14 cellular contexts compared by ENCODE assay signal in the genomic region with DNA sequence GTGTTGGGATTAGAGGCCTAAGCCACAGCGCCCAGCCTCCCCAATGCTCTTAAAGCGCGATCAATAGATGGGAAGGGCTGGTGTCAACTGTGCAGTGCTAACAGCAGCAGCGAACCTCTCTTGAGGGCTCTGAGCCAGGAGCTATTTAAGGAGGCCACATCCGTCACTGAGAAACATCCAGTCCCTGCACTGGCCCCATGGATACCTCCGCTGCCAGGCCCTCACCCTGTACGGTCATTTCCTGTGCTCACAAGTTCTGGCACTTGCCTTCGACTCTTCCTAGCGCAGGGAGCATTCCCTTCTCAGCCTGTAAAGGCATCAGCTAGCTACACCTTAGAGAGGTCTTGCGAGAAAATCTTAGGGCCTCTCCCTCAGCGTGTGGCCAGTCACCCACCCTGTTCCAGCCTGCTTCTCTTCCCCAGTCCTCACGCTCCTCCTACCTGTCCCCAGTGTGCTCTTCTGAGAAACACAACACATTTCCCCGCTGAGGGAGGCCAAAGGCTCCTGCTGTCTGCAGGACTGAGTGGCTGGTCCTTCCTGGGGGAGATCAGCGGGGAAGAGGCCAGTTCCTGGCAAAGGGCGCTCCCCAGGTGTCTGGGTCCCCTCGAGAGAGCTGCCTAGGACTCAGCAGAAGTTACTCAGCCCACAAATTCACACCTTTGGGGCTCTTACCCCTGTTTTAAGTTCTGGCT. TPM values are rescaled to one million over a fixed set of nuclear protein-coding genes. Genes with fewer than 3 reads are reported as not detected.
A peak's percentile ranks its signal among the peaks of the same experiment; 100 is the strongest.
DNase-seq lines count a peak whose midpoint lies in the region; ATAC-seq and TF ChIP-seq lines count a peak whose summit lies in the region.
"Had no signal": no experiment of that assay in that cellular context is flagged by ENCODE, and none has a peak within 500 bp of the region (broad histone marks: within the 10 kb centered on the region; RNA-seq: fewer than 3 reads in every experiment).

No MANE protein-coding gene starts in this region.

- H3K4me1 ChIP-seq in ascending aorta: peaks cover 4 to 5% of the 10 kb centered on the region in 2 donors
- H3K4me1 ChIP-seq in gastroesophageal sphincter: peaks cover 0 to 21% (median 6%) of the 10 kb centered on the region in 3 donors
- H3K4me1 ChIP-seq in mesodermal cell (ENCODE audit: control insufficient read depth, insufficient read depth, low read length, poor library complexity, severe bottlenecking): peaks cover 7% of the 10 kb centered on the region
- peaks cover 0 to 8% (median 2%) of the 10 kb centered on the region in 4 donors for H3K4me1 ChIP-seq in tibial artery
- H3K4me1 ChIP-seq in naive thymus-derived CD4-positive, alpha-beta T cell (ENCODE audit: control insufficient read depth in 2 of 2, insufficient read depth in 2 of 2, low read length in 2 of 2): no peaks in the 10 kb centered on the region

- H3K9me3 Mint-ChIP-seq in naive thymus-derived CD4-positive, alpha-beta T cell: no peaks in the 10 kb centered on the region

- peaks cover 8 to 48% (median 21%) of the 10 kb centered on the region in 5 donors for H3K36me3 Mint-ChIP-seq in naive thymus-derived CD4-positive, alpha-beta T cell

- H3K9me3 ChIP-seq in ascending aorta (peaks cover 0 to 5% of the 10 kb centered on the region in 2 donors), gastroesophageal sphincter (peaks cover 0 to 10% (median 0%) of the 10 kb centered on the region in 3 donors), mesodermal cell (ENCODE audit: control insufficient read depth, low read length) (no peaks in the 10 kb centered on the region), tibial artery (peaks cover 0 to 7% (median 0%) of the 10 kb centered on the region in 3 donors)
- H3K9me3 ChIP-seq in naive thymus-derived CD4-positive, alpha-beta T cell (ENCODE audit: control insufficient read depth in 2 of 3, low read length in 3 of 3): no peaks in the 10 kb centered on the region

- H3K27ac ChIP-seq in ascending aorta: peak overlapping the region; percentile 65 to 83
- H3K27ac ChIP-seq in gastroesophageal sphincter: peak overlapping the region; percentile 35 to 85 (median 81)
- H3K27ac ChIP-seq in mesodermal cell (ENCODE audit: low read depth, low read length, severe bottlenecking): peak overlapping the region; percentile 37
- H3K27ac ChIP-seq in tibial artery: peak overlapping the region; percentile 49 to 67
- H3K27ac ChIP-seq in naive thymus-derived CD4-positive, alpha-beta T cell (ENCODE audit: low read depth, low read length): no peak overlapping the region
- H3K27ac ChIP-seq: GM23248, hepatocyte had no signal

- no peaks in the 10 kb centered on the region for H3K27me3 Mint-ChIP-seq in naive thymus-derived CD4-positive, alpha-beta T cell

- DNase-seq in ascending aorta (ENCODE audit: low spot score in 2 of 2) (peak in 1 of 2 donors; percentile 80), tibial artery (peak; percentile 41 to 78), kidney tubule cell (ENCODE audit: low spot score) (no peak), NCI-H2227 treated with DMSO at 0.1 percent for 48 hours (lab: John Stamatoyannopoulos, UW) (no peak), iPS-NIHi7 (ENCODE audit: extremely low spot score) (no peak)
- no peak for DNase-seq in naive thymus-derived CD4-positive, alpha-beta T cell
- DNase-seq: activated CD4-positive, alpha-beta T cell treated with anti-CD3 and anti-CD28 coated beads, Interleukin-2, amount 50 U/mL, for 48 hours; GM23248; NCI-H146; stimulated activated CD4-positive, alpha-beta T cell treated with anti-CD3 and anti-CD28 coated beads, Interleukin-15, amount 100 ng/mL, for 24 hours; SW 1271 had no signal

- H3K4me3 ChIP-seq in ascending aorta (no peak overlapping the region), gastroesophageal sphincter (no peak overlapping the region), mesodermal cell (ENCODE audit: extremely low read depth, insufficient read depth, low read length, poor library complexity, severe bottlenecking) (no peak overlapping the region), tibial artery (no peak overlapping the region)
- no peak overlapping the region for H3K4me3 ChIP-seq in naive thymus-derived CD4-positive, alpha-beta T cell (ENCODE audit: low read length)
- H3K4me3 ChIP-seq: GM23248, hepatocyte had no signal

- POLR2A ChIA-PET in naive thymus-derived CD4-positive, alpha-beta T cell (lab: Charles Lee): no interaction called here

- no peaks in the 10 kb centered on the region for H3K27me3 ChIP-seq in ascending aorta
- no peaks in the 10 kb centered on the region for H3K27me3 ChIP-seq in gastroesophageal sphincter
- H3K27me3 ChIP-seq in tibial artery: no peaks in the 10 kb centered on the region
- H3K27me3 ChIP-seq in naive thymus-derived CD4-positive, alpha-beta T cell (ENCODE audit: control insufficient read depth in 2 of 2, insufficient read depth in 2 of 2, low read length in 2 of 2): no peaks in the 10 kb centered on the region
- H3K27me3 ChIP-seq: hepatocyte had no signal

- peak; percentile 89 for ATAC-seq in gastroesophageal sphincter
- no peak for ATAC-seq in naive thymus-derived CD4-positive, alpha-beta T cell

- CTCF ChIA-PET in naive thymus-derived CD4-positive, alpha-beta T cell (lab: Charles Lee): no interaction called here

- H3K36me3 ChIP-seq in ascending aorta: peaks cover 42 to 66% of the 10 kb centered on the region in 2 donors
- H3K36me3 ChIP-seq in gastroesophageal sphincter: peaks cover 0 to 76% of the 10 kb centered on the region in 2 donors
- peaks cover 88% of the 10 kb centered on the region for H3K36me3 ChIP-seq in mesodermal cell (ENCODE audit: control insufficient read depth, insufficient read depth, low read length)
- peaks cover 29 to 68% (median 66%) of the 10 kb centered on the region in 3 donors for H3K36me3 ChIP-seq in tibial artery
- H3K36me3 ChIP-seq in naive thymus-derived CD4-positive, alpha-beta T cell (ENCODE audit: control insufficient read depth in 2 of 3, insufficient read depth in 3 of 3, low read length in 3 of 3): peaks cover 5 to 59% (median 9%) of the 10 kb centered on the region in 3 experiments

- H3K4me1 Mint-ChIP-seq in naive thymus-derived CD4-positive, alpha-beta T cell: peaks cover 0 to 4% (median 0%) of the 10 kb centered on the region in 7 donors

- TF ChIP-seq EP300 in gastroesophageal sphincter (IDR thresholded peaks at IDR 0.05): no peak

- TF ChIP-seq CTCF in ascending aorta (IDR thresholded peaks at IDR 0.05): no peak
- no peak for TF ChIP-seq CTCF in gastroesophageal sphincter (IDR thresholded peaks at IDR 0.05)
- TF ChIP-seq CTCF in tibial artery (IDR thresholded peaks at IDR 0.05): no peak

- WGBS in gastroesophageal sphincter (ENCODE audit: low coverage in 1 of 2), 2 donors: 19 to 45% methylated on average over 9 to 10 of the region's 16 CpGs
- 89 to 90% methylated on average over 13 to 16 of the region's 16 CpGs for WGBS in mesodermal cell (ENCODE audit: insufficient coverage in 2 of 2), 2 experiments

- no peak for TF ChIP-seq POLR2A in gastroesophageal sphincter (IDR thresholded peaks at IDR 0.05)

- H3K4me3 Mint-ChIP-seq in naive thymus-derived CD4-positive, alpha-beta T cell: no peak overlapping the region

- intact Hi-C loops in ascending aorta (cut with DNase I) (no loop called here), tibial artery (cut with DNase I; ENCODE audit: low total_unique reads) (no loop called here)
- intact Hi-C loops in naive thymus-derived CD4-positive, alpha-beta T cell (cut with micrococcal nuclease): no loop called here

- H3K27ac Mint-ChIP-seq in naive thymus-derived CD4-positive, alpha-beta T cell: peak overlapping the region in 1 of 9 donors; percentile 77

RNA-seq across cellular contexts. Expression of a gene that starts 28.6 kb away (rescaled TPM):
- 40.6 TPM for total RNA-seq in ascending aorta
- 10 to 100 TPM; 37.0 to 57.8 (median 49.1) TPM for total RNA-seq in gastroesophageal sphincter
- 70.9 TPM for polyA plus RNA-seq in mesodermal cell (2013, experiment 1 of 2)
- 59.4 TPM for polyA plus RNA-seq in mesodermal cell (2013, experiment 2 of 2)
- total RNA-seq in naive thymus-derived CD4-positive, alpha-beta T cell: 10 to 100 TPM; 51.8 to 60.0 (median 52.6) TPM
- polyA plus RNA-seq in naive thymus-derived CD4-positive, alpha-beta T cell: 10 to 100 TPM; 19.0 to 38.3 TPM

RNA-seq across cellular contexts. Expression of a gene that starts 28.8 kb away (rescaled TPM):
- total RNA-seq in ascending aorta: 6.6 TPM
- total RNA-seq in gastroesophageal sphincter: 10 to 100 TPM in 3 of 4 donors, 1 to 10 TPM in 1; 8.1 to 20.3 (median 18.3) TPM
- polyA plus RNA-seq in mesodermal cell (2013, experiment 1 of 2): 10.7 TPM
- polyA plus RNA-seq in mesodermal cell (2013, experiment 2 of 2): 12.4 TPM
- total RNA-seq in naive thymus-derived CD4-positive, alpha-beta T cell: 10 to 100 TPM; 18.7 to 39.0 (median 21.3) TPM
- 1 to 10 TPM; 5.7 to 5.9 TPM for polyA plus RNA-seq in naive thymus-derived CD4-positive, alpha-beta T cell

Comparison
In these comparisons a context has a peak if more than half of its experiments do, and no peak if none do; other contexts are left out.
1. DNase-seq: peak in tibial artery (2 of 2); none in kidney tubule cell (single experiment), NCI-H2227 treated with DMSO at 0.1 percent for 48 hours (single experiment), iPS-NIHi7 (single experiment) and naive thymus-derived CD4-positive, alpha-beta T cell (0 of 9).